Comparison of ENCODE assay signal across 8 cellular contexts in genomic region chr7:89002942-89003618, GRCh38.
DNase-seq lines count a peak whose midpoint lies in the region; ATAC-seq and FAIRE-seq lines count a peak whose summit lies in the region.

No MANE protein-coding gene starts in this region.

- peak overlapping the region; percentile 88 for H3K27ac Mint-ChIP-seq in activated T-helper 17 cell treated with anti-CD3 and anti-CD28 coated beads, Interleukin-2, amount 50 U/mL, for 72 hours

- H3K27me3 Mint-ChIP-seq in activated T-helper 17 cell treated with anti-CD3 and anti-CD28 coated beads, Interleukin-2, amount 50 U/mL, for 72 hours = no peaks in the 10 kb centered on the region

- H3K27ac ChIP-seq in small intestine (ENCODE audit: low read depth in 1 of 2, low read length in 1 of 2) = no peak overlapping the region

- ATAC-seq in activated CD4-positive, CD25-positive, alpha-beta regulatory T cell treated with anti-CD3 and anti-CD28 coated beads, Interleukin-2, amount 50 U/mL, for 24 hours = peak; percentile 24 to 38
- ATAC-seq in HG02970 (IDR thresholded peaks at IDR 0.05; ENCODE audit: low FRiP score, unreplicated experiment) = peak; percentile 76
- peak; percentile 82 for ATAC-seq in activated T-helper 17 cell treated with anti-CD3 and anti-CD28 coated beads, Interleukin-2, amount 50 U/mL, for 72 hours (replicated peaks)

- peaks cover 14% of the 10 kb centered on the region for H3K4me1 Mint-ChIP-seq in activated T-helper 17 cell treated with anti-CD3 and anti-CD28 coated beads, Interleukin-2, amount 50 U/mL, for 72 hours

- 4 to 10% (median 6%) methylated on average over 2 of the region's 2 CpGs for WGBS in small intestine, 3 donors

- no peaks in the 10 kb centered on the region for H3K36me3 Mint-ChIP-seq in activated T-helper 17 cell treated with anti-CD3 and anti-CD28 coated beads, Interleukin-2, amount 50 U/mL, for 72 hours (ENCODE audit: low read depth)

- H3K27me3 ChIP-seq in small intestine (ENCODE audit: control insufficient read depth in 2 of 2, insufficient read depth in 2 of 2, low read length in 2 of 2) = no peaks in the 10 kb centered on the region

- no peaks in the 10 kb centered on the region for H3K9me3 Mint-ChIP-seq in activated T-helper 17 cell treated with anti-CD3 and anti-CD28 coated beads, Interleukin-2, amount 50 U/mL, for 72 hours

- H3K36me3 ChIP-seq in small intestine (ENCODE audit: control insufficient read depth in 2 of 2, insufficient read depth in 2 of 2, low read length in 2 of 2) = no peaks in the 10 kb centered on the region

- H3K4me3 ChIP-seq in small intestine (ENCODE audit: low read depth in 1 of 2, low read length in 2 of 2) = peak overlapping the region in 1 of 2 donors; percentile 11

- FAIRE-seq in small intestine (lab: Jason Lieb, UNC) = no peak

- H3K4me3 Mint-ChIP-seq in activated T-helper 17 cell treated with anti-CD3 and anti-CD28 coated beads, Interleukin-2, amount 50 U/mL, for 72 hours = peak overlapping the region; percentile 75

- no peak for DNase-seq in activated CD4-positive, CD25-positive, alpha-beta regulatory T cell (lab: John Stamatoyannopoulos, UW)
- DNase-seq in small intestine (peak; percentile 12), medulla oblongata (ENCODE audit: extremely low spot score) (no peak), SIG-M5 treated with dmso at 0.1 percent for 504 hours (lab: John Stamatoyannopoulos, UW; ENCODE audit: unreplicated experiment) (no peak), NCI-H1417 (lab: John Stamatoyannopoulos, UW) (no peak)

- no peaks in the 10 kb centered on the region for H3K9me3 ChIP-seq in small intestine (ENCODE audit: control insufficient read depth, low read depth)

- no peaks in the 10 kb centered on the region for H3K4me1 ChIP-seq in small intestine (ENCODE audit: control insufficient read depth in 2 of 2, insufficient read depth in 1 of 2, low read depth in 1 of 2, low read length in 1 of 2)

Comparison
In these comparisons a context has a peak if more than half of its experiments do, and no peak if none do; other contexts are left out.
1. ATAC-seq: peak in every context shown above with its lines; median percentile 82 in activated T-helper 17 cell treated with anti-CD3 and anti-CD28 coated beads, Interleukin-2, amount 50 U/mL, for 72 hours; 76 in HG02970; 31 in activated CD4-positive, CD25-positive, alpha-beta regulatory T cell treated with anti-CD3 and anti-CD28 coated beads, Interleukin-2, amount 50 U/mL, for 24 hours.